In genomic region chr7:24548390-24548789, GRCh38 we compare ENCODE assay signal across 28 cellular contexts.
"Had no signal": no experiment of that assay in that cellular context is flagged by ENCODE, and none has a peak within 500 bp of the region (broad histone marks: within the 10 kb centered on the region; RNA-seq: fewer than 3 reads in every experiment).

No MANE protein-coding gene starts in this region.

- H3K36me3 ChIP-seq: stomach, suprapubic skin, thoracic aorta, thyroid gland, tibial artery, tibial nerve, transverse colon, upper lobe of left lung, upper lobe of right lung, uterus, vagina had no signal

- H3K4me1 ChIP-seq: stomach, suprapubic skin, testis, thyroid gland, tibial nerve, transverse colon, upper lobe of left lung, upper lobe of right lung, uterus, vagina had no signal

- ATAC-seq: stimulated activated effector memory CD8-positive, alpha-beta T cell treated with anti-CD3 and anti-CD28 coated beads, Interleukin-12 subunit alpha, Interleukin-12 subunit beta, amount 100 ng/mL, for 72 hours; stimulated activated memory B cell treated with anti-CD40 and anti-IgM and Interleukin-4, amounts not matched to agents 10 μg/mL and 1 μg/mL and 100 μg/mL, for 72 hours; stimulated activated naive B cell treated with anti-CD40 and anti-IgM and Interleukin-4, amounts not matched to agents 10 μg/mL and 1 μg/mL and 100 μg/mL, for 72 hours; stimulated activated naive CD8-positive, alpha-beta T cell treated with anti-CD3 and anti-CD28 coated beads, Interleukin-15, amount 100 ng/mL, for 72 hours; stimulated activated naive CD8-positive, alpha-beta T cell treated with anti-CD3 and anti-CD28 coated beads, Interleukin-15, Interleukin-2, amounts not matched to agents 100 U/mL and 50 U/mL, for 24 hours; upper lobe of right lung had no signal

- DNase-seq: stimulated activated CD4-positive, alpha-beta T cell treated with anti-CD3 and anti-CD28 coated beads, Interleukin-2, amount 100 ng/mL, for 48 hours; stimulated activated CD4-positive, alpha-beta T cell treated with anti-CD3 and anti-CD28 coated beads, Interleukin-4, amount 100 ng/mL, for 1 hour; stimulated activated CD4-positive, alpha-beta T cell treated with anti-CD3 and anti-CD28 coated beads, Interleukin-4, amount 100 ng/mL, for 24 hours; stimulated activated CD4-positive, alpha-beta T cell treated with anti-CD3 and anti-CD28 coated beads, Interleukin-4, amount 100 ng/mL, for 4 hours; stimulated activated CD8-positive, alpha-beta memory T cell treated with anti-CD3 and anti-CD28 coated beads, Interleukin-4, amount 100 ng/mL, for 48 hours; stimulated activated naive B cell treated with anti-CD40 and anti-IgM and Interleukin-4, amounts not matched to agents 10 μg/mL and 1 μg/mL and 100 μg/mL, for 72 hours; stimulated activated naive CD4-positive, alpha-beta T cell; stimulated activated naive CD4-positive, alpha-beta T cell treated with Interleukin-2 at 50 U/mL for 16 hours; stimulated activated naive CD8-positive, alpha-beta T cell treated with anti-CD3 and anti-CD28 coated beads, Interleukin-15, amount 100 ng/mL, for 72 hours; stimulated activated naive CD8-positive, alpha-beta T cell treated with anti-CD3 and anti-CD28 coated beads, Interleukin-15, Interleukin-2, amounts not matched to agents 100 U/mL and 50 U/mL, for 24 hours; stomach; substantia nigra; thyroid gland; tibial artery; transverse colon; trophoblast cell; upper lobe of right lung; uterus had no signal

- H3K36me3 Mint-ChIP-seq: stimulated activated effector memory CD8-positive, alpha-beta T cell treated with anti-CD3 and anti-CD28 coated beads, Interleukin-12 subunit alpha, Interleukin-12 subunit beta, amount 100 ng/mL, for 72 hours; stimulated activated memory B cell treated with anti-CD40 and anti-IgM and Interleukin-4, amounts not matched to agents 10 μg/mL and 1 μg/mL and 100 μg/mL, for 72 hours; stimulated activated naive B cell treated with anti-CD40 and anti-IgM and Interleukin-4, amounts not matched to agents 10 μg/mL and 1 μg/mL and 100 μg/mL, for 72 hours; type B pancreatic cell had no signal

- H3K9me3 Mint-ChIP-seq: stimulated activated effector memory CD8-positive, alpha-beta T cell treated with anti-CD3 and anti-CD28 coated beads, Interleukin-12 subunit alpha, Interleukin-12 subunit beta, amount 100 ng/mL, for 72 hours; stimulated activated memory B cell treated with anti-CD40 and anti-IgM and Interleukin-4, amounts not matched to agents 10 μg/mL and 1 μg/mL and 100 μg/mL, for 72 hours; stimulated activated naive B cell treated with anti-CD40 and anti-IgM and Interleukin-4, amounts not matched to agents 10 μg/mL and 1 μg/mL and 100 μg/mL, for 72 hours; stimulated activated naive CD8-positive, alpha-beta T cell treated with anti-CD3 and anti-CD28 coated beads, Interleukin-15, amount 100 ng/mL, for 72 hours; stimulated activated naive CD8-positive, alpha-beta T cell treated with anti-CD3 and anti-CD28 coated beads, Interleukin-15, Interleukin-2, amounts not matched to agents 100 ng/mL and 50 ng/mL, for 24 hours; type B pancreatic cell had no signal

- H3K4me1 Mint-ChIP-seq: stimulated activated effector memory CD8-positive, alpha-beta T cell treated with anti-CD3 and anti-CD28 coated beads, Interleukin-12 subunit alpha, Interleukin-12 subunit beta, amount 100 ng/mL, for 72 hours; stimulated activated memory B cell treated with anti-CD40 and anti-IgM and Interleukin-4, amounts not matched to agents 10 μg/mL and 1 μg/mL and 100 μg/mL, for 72 hours; stimulated activated naive CD8-positive, alpha-beta T cell treated with anti-CD3 and anti-CD28 coated beads, Interleukin-15, amount 100 ng/mL, for 72 hours had no signal

- H3K27ac Mint-ChIP-seq: stimulated activated effector memory CD8-positive, alpha-beta T cell treated with anti-CD3 and anti-CD28 coated beads, Interleukin-12 subunit alpha, Interleukin-12 subunit beta, amount 100 ng/mL, for 72 hours; stimulated activated memory B cell treated with anti-CD40 and anti-IgM and Interleukin-4, amounts not matched to agents 10 μg/mL and 1 μg/mL and 100 μg/mL, for 72 hours; stimulated activated naive B cell treated with anti-CD40 and anti-IgM and Interleukin-4, amounts not matched to agents 10 μg/mL and 1 μg/mL and 100 μg/mL, for 72 hours; stimulated activated naive CD8-positive, alpha-beta T cell treated with anti-CD3 and anti-CD28 coated beads, Interleukin-15, amount 100 ng/mL, for 72 hours; stimulated activated naive CD8-positive, alpha-beta T cell treated with anti-CD3 and anti-CD28 coated beads, Interleukin-15, Interleukin-2, amounts not matched to agents 100 ng/mL and 50 ng/mL, for 24 hours; type B pancreatic cell had no signal

- H3K4me3 ChIP-seq: stomach, suprapubic skin, thoracic aorta, thyroid gland, tibial artery, tibial nerve, transverse colon, upper lobe of left lung, upper lobe of right lung, uterus, vagina had no signal

- H3K27me3 ChIP-seq: suprapubic skin, testis, thyroid gland, tibial nerve, upper lobe of left lung, uterus, vagina had no signal

- H3K27ac ChIP-seq: stomach, suprapubic skin, testis, thoracic aorta, thyroid gland, tibial artery, tibial nerve, transverse colon, upper lobe of left lung, upper lobe of right lung, uterus, vagina had no signal

- H3K9me3 ChIP-seq: stomach, suprapubic skin, testis, thoracic aorta, thyroid gland, tibial artery, tibial nerve, transverse colon, upper lobe of left lung, upper lobe of right lung, uterus, vagina had no signal

- H3K4me3 Mint-ChIP-seq: stimulated activated effector memory CD8-positive, alpha-beta T cell treated with anti-CD3 and anti-CD28 coated beads, Interleukin-12 subunit alpha, Interleukin-12 subunit beta, amount 100 ng/mL, for 72 hours; stimulated activated memory B cell treated with anti-CD40 and anti-IgM and Interleukin-4, amounts not matched to agents 10 μg/mL and 1 μg/mL and 100 μg/mL, for 72 hours; stimulated activated naive B cell treated with anti-CD40 and anti-IgM and Interleukin-4, amounts not matched to agents 10 μg/mL and 1 μg/mL and 100 μg/mL, for 72 hours; stimulated activated naive CD8-positive, alpha-beta T cell treated with anti-CD3 and anti-CD28 coated beads, Interleukin-15, amount 100 ng/mL, for 72 hours; stimulated activated naive CD8-positive, alpha-beta T cell treated with anti-CD3 and anti-CD28 coated beads, Interleukin-15, Interleukin-2, amounts not matched to agents 100 ng/mL and 50 ng/mL, for 24 hours; type B pancreatic cell had no signal
